Comparison of ENCODE assay signal across 15 cellular contexts in genomic region chr2:109699646-109700045, GRCh38.
A peak's percentile ranks its signal among the peaks of the same experiment; 100 is the strongest.
DNase-seq lines count a peak whose midpoint lies in the region; ATAC-seq and TF ChIP-seq lines count a peak whose summit lies in the region.
"Had no signal": no experiment of that assay in that cellular context is flagged by ENCODE, and none has a peak within 500 bp of the region (broad histone marks: within the 10 kb centered on the region; RNA-seq: fewer than 3 reads in every experiment).

No MANE protein-coding gene starts in this region.

- H3K4me1 Mint-ChIP-seq in activated naive CD8-positive, alpha-beta T cell treated with anti-CD3 and anti-CD28 coated beads, Interleukin-2, amount 50 U/mL, for 24 hours = peaks cover 9% of the 10 kb centered on the region
- H3K4me1 Mint-ChIP-seq: immature natural killer cell had no signal

- no peaks in the 10 kb centered on the region for H3K9me3 Mint-ChIP-seq in activated naive CD8-positive, alpha-beta T cell treated with anti-CD3 and anti-CD28 coated beads, Interleukin-2, amount 50 U/mL, for 24 hours
- H3K9me3 Mint-ChIP-seq: immature natural killer cell had no signal

- peak; percentile 84 for ATAC-seq in Right ventricle myocardium superior (ENCODE audit: poor library complexity)
- ATAC-seq in omental fat pad (ENCODE audit: low FRiP score) = peak; percentile 10
- peak; percentile 71 for ATAC-seq in aorta (ENCODE audit: low FRiP score)
- no peak for ATAC-seq in GM18502 (IDR thresholded peaks at IDR 0.05; ENCODE audit: poor library complexity, unreplicated experiment)
- no peak for ATAC-seq in activated naive CD8-positive, alpha-beta T cell treated with anti-CD3 and anti-CD28 coated beads, Interleukin-2, amount 50 U/mL, for 24 hours
- ATAC-seq: activated CD8-positive, alpha-beta memory T cell treated with anti-CD3 and anti-CD28 coated beads, Interleukin-2, amount 10 ng/mL, durations not matched to agents 7 days and 5 days had no signal

- H3K9me3 ChIP-seq in right atrium auricular region (no peaks in the 10 kb centered on the region), left ventricle myocardium inferior (replicated peaks) (peaks cover 5% of the 10 kb centered on the region), aorta (ENCODE audit: control insufficient read depth, low read length) (no peaks in the 10 kb centered on the region)
- H3K9me3 ChIP-seq: A549 had no signal

- H3K36me3 ChIP-seq in right atrium auricular region (no peaks in the 10 kb centered on the region), left ventricle myocardium inferior (no peaks in the 10 kb centered on the region), aorta (ENCODE audit: control insufficient read depth in 1 of 2, insufficient read depth in 2 of 2, low read length in 1 of 2) (no peaks in the 10 kb centered on the region)

- H3K4me1 ChIP-seq in right atrium auricular region (peaks cover 0 to 20% of the 10 kb centered on the region in 2 donors), left ventricle myocardium inferior (peaks cover 26% of the 10 kb centered on the region), aorta (ENCODE audit: control insufficient read depth in 1 of 2, insufficient read depth in 2 of 2, low read length in 2 of 2) (no peaks in the 10 kb centered on the region)

- H3K27me3 ChIP-seq in right atrium auricular region (no peaks in the 10 kb centered on the region), left ventricle myocardium inferior (ENCODE audit: low read depth) (no peaks in the 10 kb centered on the region), aorta (ENCODE audit: control insufficient read depth in 1 of 2, insufficient read depth in 2 of 2, low read length in 1 of 2) (no peaks in the 10 kb centered on the region)

- H3K4me3 Mint-ChIP-seq in activated naive CD8-positive, alpha-beta T cell treated with anti-CD3 and anti-CD28 coated beads, Interleukin-2, amount 50 U/mL, for 24 hours = no peak overlapping the region
- H3K4me3 Mint-ChIP-seq: activated CD8-positive, alpha-beta memory T cell treated with anti-CD3 and anti-CD28 coated beads, Interleukin-2, amount 10 ng/mL, durations not matched to agents 7 days and 5 days; immature natural killer cell had no signal

- H3K36me3 Mint-ChIP-seq in activated naive CD8-positive, alpha-beta T cell treated with anti-CD3 and anti-CD28 coated beads, Interleukin-2, amount 50 U/mL, for 24 hours (ENCODE audit: low read depth) = no peaks in the 10 kb centered on the region
- H3K36me3 Mint-ChIP-seq: activated CD8-positive, alpha-beta memory T cell treated with anti-CD3 and anti-CD28 coated beads, Interleukin-2, amount 10 ng/mL, durations not matched to agents 7 days and 5 days; immature natural killer cell had no signal

- no peak overlapping the region for H3K27ac Mint-ChIP-seq in activated naive CD8-positive, alpha-beta T cell treated with anti-CD3 and anti-CD28 coated beads, Interleukin-2, amount 50 U/mL, for 24 hours
- H3K27ac Mint-ChIP-seq: activated CD8-positive, alpha-beta memory T cell treated with anti-CD3 and anti-CD28 coated beads, Interleukin-2, amount 10 ng/mL, durations not matched to agents 7 days and 5 days; immature natural killer cell had no signal

- WGBS in aorta, 2 donors = 1 to 4% methylated on average over 7 of the region's 7 CpGs

- H3K4me3 ChIP-seq in right atrium auricular region = no peak overlapping the region
- H3K4me3 ChIP-seq in left ventricle myocardium inferior = peak overlapping the region; percentile 12
- H3K4me3 ChIP-seq in aorta (ENCODE audit: low read length in 2 of 2) = no peak overlapping the region
- H3K4me3 ChIP-seq: A549 had no signal

- H3K27ac ChIP-seq in right atrium auricular region (peak overlapping the region in 1 of 2 donors; percentile 27), left ventricle myocardium inferior (replicated peaks) (peak overlapping the region; percentile 34), aorta (ENCODE audit: low read depth in 1 of 2, low read length in 2 of 2) (peak overlapping the region; percentile 77 to 85)
- H3K27ac ChIP-seq: A549, KMS-11 had no signal

- no peak for TF ChIP-seq CTCF in right atrium auricular region (IDR thresholded peaks at IDR 0.05)
- no peak for TF ChIP-seq CTCF in left ventricle myocardium inferior (IDR thresholded peaks at IDR 0.05; ENCODE audit: borderline replicate concordance)
- TF ChIP-seq CTCF in omental fat pad (IDR thresholded peaks at IDR 0.05) = no peak

- DNase-seq in Right ventricle myocardium superior (no peak), right atrium auricular region (ENCODE audit: low spot score) (no peak), left ventricle myocardium inferior (no peak), omental fat pad (ENCODE audit: low spot score) (no peak), aorta (peak; percentile 50 to 62), DMS114 treated with DMSO at 0.1 percent for 48 hours (lab: John Stamatoyannopoulos, UW; ENCODE audit: unreplicated experiment) (no peak)
- no peak for DNase-seq in activated naive CD8-positive, alpha-beta T cell treated with anti-CD3 and anti-CD28 coated beads, Interleukin-2, amount 50 U/mL, for 24 hours
- DNase-seq: activated CD8-positive, alpha-beta memory T cell treated with anti-CD3 and anti-CD28 coated beads, Interleukin-2, amount 10 ng/mL, durations not matched to agents 7 days and 5 days; anterior cingulate cortex; DMS 273 treated with DMSO at 0.1 percent for 48 hours; immature natural killer cell; NCI-H2171 treated with DMSO at 0.1 percent for 48 hours had no signal

- H3K27me3 Mint-ChIP-seq in activated naive CD8-positive, alpha-beta T cell treated with anti-CD3 and anti-CD28 coated beads, Interleukin-2, amount 50 U/mL, for 24 hours = peaks cover 32% of the 10 kb centered on the region

- intact Hi-C loops in Right ventricle myocardium superior (cut with DNase I) (no loop called here), left ventricle myocardium inferior (cut with micrococcal nuclease) (no loop called here), aorta (cut with DNase I) (loop anchor here in 1 of 2 donors (5.0 kb wide), 1 partner anchor 52 kb away; no protein-coding TSS in a partner anchor)

Comparison
In these comparisons a context has a peak if more than half of its experiments do, and no peak if none do; other contexts are left out.
1. ATAC-seq: peak in Right ventricle myocardium superior (single experiment), omental fat pad (single experiment) and aorta (single experiment); none in GM18502 (single experiment) and activated naive CD8-positive, alpha-beta T cell treated with anti-CD3 and anti-CD28 coated beads, Interleukin-2, amount 50 U/mL, for 24 hours (single experiment).
2. DNase-seq: peak in aorta (2 of 2); none in Right ventricle myocardium superior (single experiment), right atrium auricular region (single experiment), left ventricle myocardium inferior (single experiment), omental fat pad (single experiment), DMS114 treated with DMSO at 0.1 percent for 48 hours (single experiment) and activated naive CD8-positive, alpha-beta T cell treated with anti-CD3 and anti-CD28 coated beads, Interleukin-2, amount 50 U/mL, for 24 hours (single experiment).